ENCODE assay signal across 1 cellular context in genomic region chr6:68633654-68634502, GRCh38.
TF ChIP-seq lines count a peak whose summit lies in the region.

No MANE protein-coding gene starts in this region.

TF ChIP-seq in K562, 482 proteins besides CTCF, POLR2A, EP300 and RAD21:
- TF ChIP-seq TCF3 (CRISPR knock-in tag; IDR thresholded peaks at IDR 0.05) = no peak
- TF ChIP-seq SRF (CRISPR knock-in tag; IDR thresholded peaks at IDR 0.05) = 0 out of 4 replicates have a peak, but pooled peaks of 1 of the 2 experiments have one; percentile 18
- no peak for TF ChIP-seq ZNF740 (CRISPR knock-in tag; IDR thresholded peaks at IDR 0.05)
- no peak for TF ChIP-seq ZNF740 (tag; IDR thresholded peaks at IDR 0.05)
- TF ChIP-seq ZNF699 (CRISPR knock-in tag; IDR thresholded peaks at IDR 0.05; ENCODE audit: insufficient replicate concordance) = no peak
- no peak for TF ChIP-seq CEBPZ (IDR thresholded peaks at IDR 0.05; ENCODE audit: borderline replicate concordance, low read depth, low read length)
- TF ChIP-seq NRF1 (conservative IDR thresholded peaks at IDR 0.05 in 1 of 2, IDR thresholded peaks at IDR 0.05 in 1 of 2) = no peak
- TF ChIP-seq CHD1 (IDR thresholded peaks at IDR 0.05; ENCODE audit: low read length) = peak; percentile 12
- no peak for TF ChIP-seq ZBED1 (IDR thresholded peaks at IDR 0.05)
- no peak for TF ChIP-seq CEBPB (tag; IDR thresholded peaks at IDR 0.05)
- TF ChIP-seq STAT5A (IDR thresholded peaks at IDR 0.05; ENCODE audit: borderline replicate concordance, low read length) = no peak
- TF ChIP-seq ID3 (CRISPR knock-in tag; IDR thresholded peaks at IDR 0.05) = no peak
- 0 out of 2 replicates have a peak, but pooled peaks have one; percentile 20 for TF ChIP-seq ID3 (tag; IDR thresholded peaks at IDR 0.05)
- no peak for TF ChIP-seq ZBTB49 (CRISPR knock-in tag; IDR thresholded peaks at IDR 0.05; ENCODE audit: borderline replicate concordance)
- no peak for TF ChIP-seq NR2C2 (CRISPR knock-in tag; IDR thresholded peaks at IDR 0.05)
- no peak; the same call in 1 of the 2 replicates for TF ChIP-seq NR2C2 (tag; IDR thresholded peaks at IDR 0.05)
- no peak for TF ChIP-seq POU5F1 (IDR thresholded peaks at IDR 0.05; ENCODE audit: borderline replicate concordance, low read depth, low read length, partially characterized antibody)
- TF ChIP-seq SRSF3 (IDR thresholded peaks at IDR 0.05; ENCODE audit: insufficient read depth, low read length) = no peak
- TF ChIP-seq ZNF124 (CRISPR knock-in tag; IDR thresholded peaks at IDR 0.05) = no peak
- no peak for TF ChIP-seq BHLHE40 (IDR thresholded peaks at IDR 0.05; ENCODE audit: low read length)
- TF ChIP-seq ZNF232 (CRISPR knock-in tag; IDR thresholded peaks at IDR 0.05) = no peak
- no peak for TF ChIP-seq DACH1 (IDR thresholded peaks at IDR 0.05; ENCODE audit: partially characterized antibody)
- no peak for TF ChIP-seq STAT5B (CRISPR knock-in tag; IDR thresholded peaks at IDR 0.05)
- no peak for TF ChIP-seq NFRKB (IDR thresholded peaks at IDR 0.05; ENCODE audit: low read depth)
- no peak for TF ChIP-seq ZNF395 (CRISPR knock-in tag; IDR thresholded peaks at IDR 0.05)
